In genomic region chr1:66652556-66652955, GRCh38 we compare ENCODE assay signal across 15 cellular contexts.
"Had no signal": no experiment of that assay in that cellular context is flagged by ENCODE, and none has a peak within 500 bp of the region (broad histone marks: within the 10 kb centered on the region; RNA-seq: fewer than 3 reads in every experiment).

No MANE protein-coding gene starts in this region.

- H3K36me3 Mint-ChIP-seq: activated naive CD4-positive, alpha-beta T cell treated with anti-CD3 and anti-CD28 coated beads, Interleukin-2, amount 50 U/mL, for 72 hours; immature natural killer cell; naive thymus-derived CD8-positive, alpha-beta T cell had no signal

- H3K4me1 Mint-ChIP-seq: immature natural killer cell; stimulated activated naive CD8-positive, alpha-beta T cell treated with anti-CD3 and anti-CD28 coated beads, Interleukin-15, amount 100 ng/mL, for 72 hours had no signal

- DNase-seq: activated CD4-positive, alpha-beta T cell treated with anti-CD3 and anti-CD28 coated beads for 1 hour; activated CD4-positive, alpha-beta T cell treated with anti-CD3 and anti-CD28 coated beads, Interleukin-2, amount 50 U/mL, for 48 hours; activated effector memory CD4-positive, alpha-beta T cell treated with anti-CD3 and anti-CD28 coated beads, Interleukin-2, amount 50 U/mL, for 16 hours; activated T-cell treated with anti-CD3 and anti-CD28 coated beads, Interleukin-2, amount 50 U/mL, for 4 hours; colonic mucosa; immature natural killer cell; mammary epithelial cell; mucosa of descending colon; naive thymus-derived CD8-positive, alpha-beta T cell; stimulated activated CD4-positive, alpha-beta T cell treated with anti-CD3 and anti-CD28 coated beads, Interleukin-4, amount 100 ng/mL, for 1 hour; stimulated activated naive CD8-positive, alpha-beta T cell treated with anti-CD3 and anti-CD28 coated beads, Interleukin-15, amount 100 ng/mL, for 72 hours; T-helper 9 cell; testis; upper lobe of right lung had no signal

- H3K9me3 Mint-ChIP-seq: activated naive CD4-positive, alpha-beta T cell treated with anti-CD3 and anti-CD28 coated beads, Interleukin-2, amount 50 U/mL, for 72 hours; activated T-cell treated with anti-CD3 and anti-CD28 coated beads, Interleukin-2, amount 50 U/mL, for 4 hours; immature natural killer cell; stimulated activated naive CD8-positive, alpha-beta T cell treated with anti-CD3 and anti-CD28 coated beads, Interleukin-15, amount 100 ng/mL, for 72 hours had no signal

- H3K27ac Mint-ChIP-seq: activated naive CD4-positive, alpha-beta T cell treated with anti-CD3 and anti-CD28 coated beads, Interleukin-2, amount 50 U/mL, for 72 hours; immature natural killer cell; naive thymus-derived CD8-positive, alpha-beta T cell; stimulated activated naive CD8-positive, alpha-beta T cell treated with anti-CD3 and anti-CD28 coated beads, Interleukin-15, amount 100 ng/mL, for 72 hours had no signal

- H3K27ac ChIP-seq: colonic mucosa, testis, upper lobe of right lung had no signal

- H3K4me1 ChIP-seq: colonic mucosa, testis, upper lobe of right lung had no signal

- H3K9me3 ChIP-seq: colonic mucosa, mucosa of descending colon, testis, upper lobe of right lung had no signal

- H3K4me3 ChIP-seq: colonic mucosa, mucosa of descending colon, testis, upper lobe of right lung had no signal

- H3K36me3 ChIP-seq: colonic mucosa, upper lobe of right lung had no signal

- H3K27me3 ChIP-seq: colonic mucosa, testis, upper lobe of right lung had no signal

- H3K4me3 Mint-ChIP-seq: activated T-cell treated with anti-CD3 and anti-CD28 coated beads, Interleukin-2, amount 50 U/mL, for 4 hours; immature natural killer cell; naive thymus-derived CD8-positive, alpha-beta T cell; stimulated activated naive CD8-positive, alpha-beta T cell treated with anti-CD3 and anti-CD28 coated beads, Interleukin-15, amount 100 ng/mL, for 72 hours had no signal
